In the genomic region with DNA sequence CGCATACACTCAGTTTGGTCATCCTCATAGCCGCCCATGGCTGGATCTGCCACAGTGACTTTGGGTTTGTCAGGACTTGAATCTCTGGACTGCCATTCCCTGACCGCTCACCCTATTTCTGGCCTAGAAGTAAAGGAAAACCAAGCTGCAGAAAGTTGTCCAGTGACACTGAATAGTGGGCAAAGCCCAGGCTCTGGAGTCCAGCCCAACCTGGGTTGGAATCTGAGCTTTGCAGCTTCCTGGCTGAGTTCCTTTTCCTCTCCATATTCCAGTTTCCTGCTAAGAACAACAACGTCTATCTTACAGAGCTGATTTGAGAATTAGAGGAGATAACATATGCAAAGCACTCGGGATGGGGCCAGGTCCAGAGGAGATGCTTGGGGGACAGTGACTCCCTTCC, we compare ENCODE assay signal across 17 cellular contexts. TPM values are rescaled to one million over a fixed set of nuclear protein-coding genes. Genes with fewer than 3 reads are reported as not detected.
DNase-seq lines count a peak whose midpoint lies in the region; ATAC-seq and TF ChIP-seq lines count a peak whose summit lies in the region.
"Had no signal": no experiment of that assay in that cellular context is flagged by ENCODE, and none has a peak within 500 bp of the region (broad histone marks: within the 10 kb centered on the region; RNA-seq: fewer than 3 reads in every experiment).

No MANE protein-coding gene starts in this region.

- H3K36me3 Mint-ChIP-seq in activated T-helper 17 cell treated with anti-CD3 and anti-CD28 coated beads, Interleukin-2, amount 50 U/mL, for 72 hours (ENCODE audit: low read depth), result no peaks in the 10 kb centered on the region

- no peaks in the 10 kb centered on the region for H3K9me3 ChIP-seq in HEK293 (ENCODE audit: control insufficient read depth, insufficient read depth, low read depth, low read length)
- H3K9me3 ChIP-seq in mesenchymal stem cell (ENCODE audit: control insufficient read depth, low read length), result no peaks in the 10 kb centered on the region
- no peaks in the 10 kb centered on the region for H3K9me3 ChIP-seq in ascending aorta

- H3K79me1 ChIP-seq in mesenchymal stem cell (replicated peaks; ENCODE audit: low read length, poor library complexity, severe bottlenecking), result no peaks in the 10 kb centered on the region

- H3K36me3 ChIP-seq in HEK293 (ENCODE audit: control insufficient read depth in 2 of 2, insufficient read depth in 1 of 2, low read length in 2 of 2) (no peaks in the 10 kb centered on the region), mesenchymal stem cell (ENCODE audit: control insufficient read depth in 1 of 2, insufficient read depth in 2 of 2, low read depth in 1 of 2, low read length in 2 of 2) (no peaks in the 10 kb centered on the region), ascending aorta (no peaks in the 10 kb centered on the region)

- H3K4me1 ChIP-seq in HEK293 (ENCODE audit: control insufficient read depth, insufficient read depth, low read length), result no peaks in the 10 kb centered on the region
- no peaks in the 10 kb centered on the region for H3K4me1 ChIP-seq in mesenchymal stem cell (ENCODE audit: control insufficient read depth, insufficient read depth, low read depth, low read length)
- no peaks in the 10 kb centered on the region for H3K4me1 ChIP-seq in ascending aorta

- H3K14ac ChIP-seq in mesenchymal stem cell (ENCODE audit: low read length in 2 of 2), result no peak overlapping the region

- peak; percentile 9; the same call in 1 of the 3 replicates for ATAC-seq in SK-N-SH treated with all-trans-retinoic acid at 6 μM for 48 hours
- ATAC-seq in activated T-helper 17 cell treated with anti-CD3 and anti-CD28 coated beads, Interleukin-2, amount 50 U/mL, for 72 hours (replicated peaks), result no peak
- ATAC-seq: GM12878 had no signal

- POLR2A ChIA-PET in HEK293 (lab: Yijun Ruan, JAX), result interaction anchor here (1.3 kb wide), 1 partner anchor 18 kb away, joined by 4 read pairs; no protein-coding TSS in a partner anchor

- peaks cover 0 to 12% of the 10 kb centered on the region in 2 experiments for H3K27me3 ChIP-seq in mesenchymal stem cell (ENCODE audit: control insufficient read depth in 1 of 2, insufficient read depth in 1 of 2, low read length in 2 of 2)
- H3K27me3 ChIP-seq in ascending aorta, result no peaks in the 10 kb centered on the region

- intact Hi-C loops in ascending aorta (cut with DNase I), result no loop called here

- no peaks in the 10 kb centered on the region for H3K9me3 Mint-ChIP-seq in activated T-helper 17 cell treated with anti-CD3 and anti-CD28 coated beads, Interleukin-2, amount 50 U/mL, for 72 hours

- H4K91ac ChIP-seq in mesenchymal stem cell (ENCODE audit: low read length), result no peak overlapping the region

- no peak overlapping the region for H2AFZ ChIP-seq in mesenchymal stem cell (ENCODE audit: low read depth, low read length)

- no peak overlapping the region for H2BK12ac ChIP-seq in mesenchymal stem cell (ENCODE audit: low read length in 2 of 2)

- no peaks in the 10 kb centered on the region for H3K4me1 Mint-ChIP-seq in activated T-helper 17 cell treated with anti-CD3 and anti-CD28 coated beads, Interleukin-2, amount 50 U/mL, for 72 hours

- 70% methylated on average over 5 of the region's 5 CpGs for WGBS in mesenchymal stem cell

- H3K27ac Mint-ChIP-seq in activated T-helper 17 cell treated with anti-CD3 and anti-CD28 coated beads, Interleukin-2, amount 50 U/mL, for 72 hours, result no peak overlapping the region

- TF ChIP-seq CTCF in HEK293 (tag by site-specific recombination; IDR thresholded peaks at IDR 0.05) (no peak), ascending aorta (IDR thresholded peaks at IDR 0.05) (no peak)

- no peak overlapping the region for H3K18ac ChIP-seq in mesenchymal stem cell (ENCODE audit: low read depth in 1 of 2, low read length in 2 of 2)

- no peak overlapping the region for H2BK15ac ChIP-seq in mesenchymal stem cell (ENCODE audit: low read depth, poor library complexity, severe bottlenecking)

- no peak overlapping the region for H2AK5ac ChIP-seq in mesenchymal stem cell (ENCODE audit: low read length, severe bottlenecking)

- H2BK120ac ChIP-seq in mesenchymal stem cell (ENCODE audit: low read depth, low read length), result no peak overlapping the region

- no peak overlapping the region for H3K4me2 ChIP-seq in mesenchymal stem cell (ENCODE audit: low read length, poor library complexity, severe bottlenecking)

- no peak overlapping the region for H3K4me3 ChIP-seq in HEK293 (ENCODE audit: low read depth, low read length)
- H3K4me3 ChIP-seq in mesenchymal stem cell (ENCODE audit: insufficient read depth in 1 of 2, low read depth in 1 of 2, low read length in 2 of 2), result no peak overlapping the region
- H3K4me3 ChIP-seq in ascending aorta, result no peak overlapping the region
- H3K4me3 ChIP-seq: GM12878 had no signal

- DNase-seq in mesenchymal stem cell, result no peak
- peak; percentile 37 for DNase-seq in pulmonary artery endothelial cell (ENCODE audit: low read depth, low spot score)
- no peak for DNase-seq in ascending aorta (ENCODE audit: low spot score in 2 of 2)
- no peak for DNase-seq in NCI-H446 treated with DMSO at 0.1 percent for 48 hours (lab: John Stamatoyannopoulos, UW)
- DNase-seq: DND-41, GDM1, HCEC 1CT, NCI-H1417, NCI-H187 treated with DMSO at 0.1 percent for 48 hours, NCI-H345, OCI-M1 had no signal

- peak overlapping the region; percentile 19 for H4K8ac ChIP-seq in mesenchymal stem cell (ENCODE audit: low read length)

- H3K27ac ChIP-seq in HEK293 (ENCODE audit: extremely low read depth, low read depth, low read length), result no peak overlapping the region
- no peak overlapping the region for H3K27ac ChIP-seq in mesenchymal stem cell (ENCODE audit: low read length, poor library complexity, severe bottlenecking)
- no peak overlapping the region for H3K27ac ChIP-seq in ascending aorta
- H3K27ac ChIP-seq: C4-2B, HL-60 had no signal

- H2BK5ac ChIP-seq in mesenchymal stem cell (ENCODE audit: low read depth, low read length, poor library complexity, severe bottlenecking), result no peak overlapping the region

- H3K9ac ChIP-seq in mesenchymal stem cell (ENCODE audit: low read length), result no peak overlapping the region

- no peak overlapping the region for H3K23ac ChIP-seq in mesenchymal stem cell (ENCODE audit: low read length in 2 of 2)

- H3K4me3 Mint-ChIP-seq in activated T-helper 17 cell treated with anti-CD3 and anti-CD28 coated beads, Interleukin-2, amount 50 U/mL, for 72 hours, result no peak overlapping the region

- CTCF ChIA-PET in HEK293 (lab: Yijun Ruan, JAX), result interaction anchor here (0.5 to 2.7 kb wide), 4 partner anchors 47 to 496 kb away, joined by 3 to 13 read pairs (median 4); no protein-coding TSS in a partner anchor

- H3K27me3 Mint-ChIP-seq in activated T-helper 17 cell treated with anti-CD3 and anti-CD28 coated beads, Interleukin-2, amount 50 U/mL, for 72 hours, result peaks cover 15% of the 10 kb centered on the region

- H3K4ac ChIP-seq in mesenchymal stem cell (ENCODE audit: low read depth in 1 of 2, low read length in 2 of 2), result no peak overlapping the region

TF ChIP-seq in HEK293, 187 proteins besides CTCF, POLR2A, EP300 and RAD21:
- no peak for TF ChIP-seq ZNF138 (tag by site-specific recombination; IDR thresholded peaks at IDR 0.05; ENCODE audit: borderline replicate concordance)
- TF ChIP-seq, protein P1, sequence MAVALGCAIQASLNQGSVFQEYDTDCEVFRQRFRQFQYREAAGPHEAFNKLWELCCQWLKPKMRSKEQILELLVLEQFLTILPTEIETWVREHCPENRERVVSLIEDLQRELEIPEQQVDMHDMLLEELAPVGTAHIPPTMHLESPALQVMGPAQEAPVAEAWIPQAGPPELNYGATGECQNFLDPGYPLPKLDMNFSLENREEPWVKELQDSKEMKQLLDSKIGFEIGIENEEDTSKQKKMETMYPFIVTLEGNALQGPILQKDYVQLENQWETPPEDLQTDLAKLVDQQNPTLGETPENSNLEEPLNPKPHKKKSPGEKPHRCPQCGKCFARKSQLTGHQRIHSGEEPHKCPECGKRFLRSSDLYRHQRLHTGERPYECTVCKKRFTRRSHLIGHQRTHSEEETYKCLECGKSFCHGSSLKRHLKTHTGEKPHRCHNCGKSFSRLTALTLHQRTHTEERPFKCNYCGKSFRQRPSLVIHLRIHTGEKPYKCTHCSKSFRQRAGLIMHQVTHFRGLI (tag by site-specific recombination; IDR thresholded peaks at IDR 0.05), result peak; percentile 94

TF ChIP-seq in SK-N-SH treated with all-trans-retinoic acid at 6 μM for 48 hours, 23 proteins besides CTCF, POLR2A, EP300 and RAD21 (continues in another document):
- TF ChIP-seq OSR1 (CRISPR knock-in tag; IDR thresholded peaks at IDR 0.05), result no peak
- no peak for TF ChIP-seq ESRRG (CRISPR knock-in tag; IDR thresholded peaks at IDR 0.05)
- no peak for TF ChIP-seq ZNF70 (CRISPR knock-in tag; IDR thresholded peaks at IDR 0.05)
- TF ChIP-seq, protein P2, sequence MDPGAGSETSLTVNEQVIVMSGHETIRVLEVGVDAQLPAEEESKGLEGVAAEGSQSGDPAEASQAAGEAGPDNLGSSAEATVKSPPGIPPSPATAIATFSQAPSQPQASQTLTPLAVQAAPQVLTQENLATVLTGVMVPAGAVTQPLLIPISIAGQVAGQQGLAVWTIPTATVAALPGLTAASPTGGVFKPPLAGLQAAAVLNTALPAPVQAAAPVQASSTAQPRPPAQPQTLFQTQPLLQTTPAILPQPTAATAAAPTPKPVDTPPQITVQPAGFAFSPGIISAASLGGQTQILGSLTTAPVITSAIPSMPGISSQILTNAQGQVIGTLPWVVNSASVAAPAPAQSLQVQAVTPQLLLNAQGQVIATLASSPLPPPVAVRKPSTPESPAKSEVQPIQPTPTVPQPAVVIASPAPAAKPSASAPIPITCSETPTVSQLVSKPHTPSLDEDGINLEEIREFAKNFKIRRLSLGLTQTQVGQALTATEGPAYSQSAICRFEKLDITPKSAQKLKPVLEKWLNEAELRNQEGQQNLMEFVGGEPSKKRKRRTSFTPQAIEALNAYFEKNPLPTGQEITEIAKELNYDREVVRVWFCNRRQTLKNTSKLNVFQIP (CRISPR knock-in tag; IDR thresholded peaks at IDR 0.05; ENCODE audit: borderline replicate concordance, low read depth), result no peak
- no peak for TF ChIP-seq ISL1 (CRISPR knock-in tag; IDR thresholded peaks at IDR 0.05)

RNA-seq across cellular contexts. Expression of a gene that starts 15.6 kb away (rescaled TPM):
- polyA plus RNA-seq in mesenchymal stem cell (2013, experiment 1 of 2), result 75.1 TPM
- polyA plus RNA-seq in mesenchymal stem cell (2013, experiment 2 of 2), result 72.4 TPM
- total RNA-seq in pulmonary artery endothelial cell (30.7 and 35.5 TPM in 2 replicates), ascending aorta (33.7 TPM)
- 10 to 100 TPM; 32.9 to 56.2 TPM for total RNA-seq in activated T-helper 17 cell treated with anti-CD3 and anti-CD28 coated beads, Interleukin-2, amount 50 U/mL, for 72 hours
